8 cellular contexts compared by ENCODE assay signal in genomic region chr2:74527741-74528140, GRCh38. TPM values are rescaled to one million over a fixed set of nuclear protein-coding genes. Genes with fewer than 3 reads are reported as not detected.
A peak's percentile ranks its signal among the peaks of the same experiment; 100 is the strongest.
DNase-seq lines count a peak whose midpoint lies in the region; ATAC-seq, FAIRE-seq and TF ChIP-seq lines count a peak whose summit lies in the region.
"Had no signal": no experiment of that assay in that cellular context is flagged by ENCODE, and none has a peak within 500 bp of the region (broad histone marks: within the 10 kb centered on the region; RNA-seq: fewer than 3 reads in every experiment).

No MANE protein-coding gene starts in this region.

- ATAC-seq in HG03378 (IDR thresholded peaks at IDR 0.05; ENCODE audit: unreplicated experiment): no peak

- peaks cover 15 to 50% (median 17%) of the 10 kb centered on the region in 3 donors for H3K36me3 Mint-ChIP-seq in CD8-positive, alpha-beta memory T cell
- peaks cover 59% of the 10 kb centered on the region for H3K36me3 Mint-ChIP-seq in activated T-helper 2 cell treated with anti-CD3 and anti-CD28 coated beads, Interferon-gamma antibody, Interleukin-2, Interleukin-4, amounts not matched to agents 10 μg/mL and 5 μg/mL and 100 μg/mL, durations not matched to agents 14 hours and 24 hours and 36 hours (ENCODE audit: low read depth)

- no peaks in the 10 kb centered on the region for H3K9me3 ChIP-seq in CD8-positive, alpha-beta memory T cell (ENCODE audit: low read length)
- H3K9me3 ChIP-seq: colonic mucosa, tibial nerve had no signal

- FAIRE-seq in GM12892 (lab: Jason Lieb, UNC): no peak
- FAIRE-seq: TTC549 had no signal

- H3K4me3 Mint-ChIP-seq in CD8-positive, alpha-beta memory T cell: peak overlapping the region; percentile 74 to 97 (median 95)
- H3K4me3 Mint-ChIP-seq in activated T-helper 2 cell treated with anti-CD3 and anti-CD28 coated beads, Interferon-gamma antibody, Interleukin-2, Interleukin-4, amounts not matched to agents 10 μg/mL and 5 μg/mL and 100 μg/mL, durations not matched to agents 14 hours and 24 hours and 36 hours (ENCODE audit: low read depth): peak overlapping the region; percentile 99

- H3K27ac Mint-ChIP-seq in CD8-positive, alpha-beta memory T cell: peak overlapping the region in 3 of 8 donors; percentile 29 to 83 (median 51)
- H3K27ac Mint-ChIP-seq in activated T-helper 2 cell treated with anti-CD3 and anti-CD28 coated beads, Interferon-gamma antibody, Interleukin-2, Interleukin-4, amounts not matched to agents 10 μg/mL and 5 μg/mL and 100 μg/mL, durations not matched to agents 14 hours and 24 hours and 36 hours: no peak overlapping the region

- no peak for DNase-seq in CD8-positive, alpha-beta memory T cell
- no peak for DNase-seq in activated T-helper 2 cell treated with anti-CD3 and anti-CD28 coated beads, Interferon-gamma antibody, Interleukin-2, Interleukin-4, amounts not matched to agents 10 μg/mL and 5 μg/mL and 100 μg/mL, durations not matched to agents 14 hours and 24 hours and 36 hours (ENCODE audit: low spot score)
- no peak for DNase-seq in GM12892 (ENCODE audit: insufficient read length)
- DNase-seq: colonic mucosa, DMS79 had no signal

- intact Hi-C loops in activated T-helper 2 cell treated with anti-CD3 and anti-CD28 coated beads, Interferon-gamma antibody, Interleukin-2, Interleukin-4, amounts not matched to agents 10 μg/mL and 5 μg/mL and 100 μg/mL, durations not matched to agents 14 hours and 24 hours and 36 hours (cut with micrococcal nuclease): loop anchor here (2.0 kb wide), 2 partner anchors 13 to 73 kb away; partner anchors contain the start of genes INO80B and TLX2

- peaks cover 16% of the 10 kb centered on the region for H3K36me3 ChIP-seq in CD8-positive, alpha-beta memory T cell (ENCODE audit: insufficient read depth, low read length)

- POLR2A ChIA-PET in CD8-positive, alpha-beta memory T cell (lab: Charles Lee): interaction anchor here (0.7 kb wide), 1 partner anchor 73 kb away, joined by 3 read pairs; the partner anchor contains the start of gene INO80B

- no peaks in the 10 kb centered on the region for H3K9me3 Mint-ChIP-seq in CD8-positive, alpha-beta memory T cell
- H3K9me3 Mint-ChIP-seq in activated T-helper 2 cell treated with anti-CD3 and anti-CD28 coated beads, Interferon-gamma antibody, Interleukin-2, Interleukin-4, amounts not matched to agents 10 μg/mL and 5 μg/mL and 100 μg/mL, durations not matched to agents 14 hours and 24 hours and 36 hours: no peaks in the 10 kb centered on the region

- H3K27me3 Mint-ChIP-seq in CD8-positive, alpha-beta memory T cell: peaks cover 0 to 2% of the 10 kb centered on the region in 2 donors
- no peaks in the 10 kb centered on the region for H3K27me3 Mint-ChIP-seq in activated T-helper 2 cell treated with anti-CD3 and anti-CD28 coated beads, Interferon-gamma antibody, Interleukin-2, Interleukin-4, amounts not matched to agents 10 μg/mL and 5 μg/mL and 100 μg/mL, durations not matched to agents 14 hours and 24 hours and 36 hours (ENCODE audit: low read depth)

- no peak overlapping the region for H3K27ac ChIP-seq in CD8-positive, alpha-beta memory T cell (ENCODE audit: low read depth, low read length)
- H3K27ac ChIP-seq: colonic mucosa had no signal

- CTCF ChIA-PET in CD8-positive, alpha-beta memory T cell (lab: Charles Lee): interaction anchor here (1.3 to 1.7 kb wide), 2 partner anchors 28 to 73 kb away, joined by 3 to 5 read pairs; partner anchors contain the start of gene LBX2

- H3K4me3 ChIP-seq in CD8-positive, alpha-beta memory T cell (ENCODE audit: low read length): no peak overlapping the region
- H3K4me3 ChIP-seq: colonic mucosa had no signal

- H3K4me1 ChIP-seq in CD8-positive, alpha-beta memory T cell (ENCODE audit: insufficient read depth, low read length): peaks cover 28% of the 10 kb centered on the region
- H3K4me1 ChIP-seq: colonic mucosa had no signal

- no peaks in the 10 kb centered on the region for H3K27me3 ChIP-seq in CD8-positive, alpha-beta memory T cell (ENCODE audit: insufficient read depth, low read length, poor library complexity, severe bottlenecking)
- H3K27me3 ChIP-seq: colonic mucosa, tibial nerve had no signal

- H3K4me1 Mint-ChIP-seq in CD8-positive, alpha-beta memory T cell: peaks cover 32 to 44% (median 38%) of the 10 kb centered on the region in 3 donors
- peaks cover 41% of the 10 kb centered on the region for H3K4me1 Mint-ChIP-seq in activated T-helper 2 cell treated with anti-CD3 and anti-CD28 coated beads, Interferon-gamma antibody, Interleukin-2, Interleukin-4, amounts not matched to agents 10 μg/mL and 5 μg/mL and 100 μg/mL, durations not matched to agents 14 hours and 24 hours and 36 hours (ENCODE audit: low read depth)

- TF ChIP-seq POLR2A in GM12892 (IDR thresholded peaks at IDR 0.05; ENCODE audit: low read depth, low read length): no peak

RNA-seq across cellular contexts. Expression of gene DQX1, which starts 1.7 kb away (rescaled TPM):
- under 1 TPM; 0.51 to 0.83 TPM for total RNA-seq in CD8-positive, alpha-beta memory T cell
- polyA plus RNA-seq in CD8-positive, alpha-beta memory T cell: not detected
- total RNA-seq in activated T-helper 2 cell treated with anti-CD3 and anti-CD28 coated beads, Interferon-gamma antibody, Interleukin-2, Interleukin-4, amounts not matched to agents 10 μg/mL and 5 μg/mL and 100 μg/mL, durations not matched to agents 14 hours and 24 hours and 36 hours: 0.39 and 0.94 TPM in 2 replicates
- polyA plus RNA-seq in GM12892 (2012; ENCODE audit: missing spikeins): 0.93 TPM

RNA-seq across cellular contexts. Expression of gene AUP1, which starts 1.8 kb away (rescaled TPM):
- 100 to 1,000 TPM; 219 to 225 TPM for total RNA-seq in CD8-positive, alpha-beta memory T cell
- 95.8 TPM for polyA plus RNA-seq in CD8-positive, alpha-beta memory T cell
- 155 TPM in 2 replicates for total RNA-seq in activated T-helper 2 cell treated with anti-CD3 and anti-CD28 coated beads, Interferon-gamma antibody, Interleukin-2, Interleukin-4, amounts not matched to agents 10 μg/mL and 5 μg/mL and 100 μg/mL, durations not matched to agents 14 hours and 24 hours and 36 hours
- 82.7 TPM for polyA plus RNA-seq in GM12892 (2012; ENCODE audit: missing spikeins)

RNA-seq across cellular contexts. Expression of gene HTRA2, which starts 2.0 kb away (rescaled TPM):
- 10 to 100 TPM; 81.0 to 82.1 TPM for total RNA-seq in CD8-positive, alpha-beta memory T cell
- polyA plus RNA-seq in CD8-positive, alpha-beta memory T cell: 26.0 TPM
- total RNA-seq in activated T-helper 2 cell treated with anti-CD3 and anti-CD28 coated beads, Interferon-gamma antibody, Interleukin-2, Interleukin-4, amounts not matched to agents 10 μg/mL and 5 μg/mL and 100 μg/mL, durations not matched to agents 14 hours and 24 hours and 36 hours: 61.5 and 64.1 TPM in 2 replicates
- polyA plus RNA-seq in GM12892 (2012; ENCODE audit: missing spikeins): 56.6 TPM

RNA-seq across cellular contexts. Expression of gene TLX2, which starts 13.5 kb away (rescaled TPM):
- under 1 TPM; 0.37 to 0.60 TPM for total RNA-seq in CD8-positive, alpha-beta memory T cell
- polyA plus RNA-seq in CD8-positive, alpha-beta memory T cell: not detected
- total RNA-seq in activated T-helper 2 cell treated with anti-CD3 and anti-CD28 coated beads, Interferon-gamma antibody, Interleukin-2, Interleukin-4, amounts not matched to agents 10 μg/mL and 5 μg/mL and 100 μg/mL, durations not matched to agents 14 hours and 24 hours and 36 hours: 0.82 and 0.92 TPM in 2 replicates
- polyA plus RNA-seq in GM12892 (2012; ENCODE audit: missing spikeins): not detected
- total RNA-seq: tibial nerve had no signal

RNA-seq across cellular contexts. Expression of gene PCGF1, which starts 20.2 kb away (rescaled TPM):
- total RNA-seq in CD8-positive, alpha-beta memory T cell: 10 to 100 TPM; 29.6 to 38.7 TPM
- 17.2 TPM for polyA plus RNA-seq in CD8-positive, alpha-beta memory T cell
- 36.5 and 39.7 TPM in 2 replicates for total RNA-seq in activated T-helper 2 cell treated with anti-CD3 and anti-CD28 coated beads, Interferon-gamma antibody, Interleukin-2, Interleukin-4, amounts not matched to agents 10 μg/mL and 5 μg/mL and 100 μg/mL, durations not matched to agents 14 hours and 24 hours and 36 hours
- 17.5 TPM for polyA plus RNA-seq in GM12892 (2012; ENCODE audit: missing spikeins)
